In the genomic region with DNA sequence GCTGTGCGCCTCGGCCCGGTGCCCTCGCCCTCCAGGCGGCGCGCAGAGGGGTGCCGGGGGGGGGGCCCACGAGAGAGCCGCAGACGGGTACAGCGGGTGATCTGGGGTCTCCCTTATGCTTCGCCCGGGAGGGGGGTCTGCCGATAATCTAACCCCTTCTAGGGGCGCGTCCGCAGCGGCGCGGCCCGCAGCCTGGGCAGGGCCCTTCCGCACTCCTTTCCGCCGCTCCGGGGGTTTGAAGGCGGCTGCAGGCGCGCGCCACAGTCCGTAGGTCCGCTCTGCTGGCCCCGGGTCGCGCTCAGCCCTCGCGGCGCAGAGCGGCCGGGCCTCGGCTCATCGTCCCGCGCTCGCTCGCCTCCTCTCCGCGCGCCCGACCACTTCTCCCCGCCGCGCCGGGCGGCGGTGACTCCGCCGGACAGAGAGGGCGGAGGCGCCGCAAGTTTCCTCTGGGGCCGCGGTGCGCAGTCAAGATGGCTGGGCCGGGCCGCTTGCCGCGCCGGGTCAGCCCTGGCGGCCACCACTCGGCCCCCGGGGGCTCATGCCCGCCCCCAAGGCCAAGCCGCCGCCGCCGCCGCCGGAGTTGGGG, we compare ENCODE assay signal across 8 cellular contexts. TPM values are rescaled to one million over a fixed set of nuclear protein-coding genes. Genes with fewer than 3 reads are reported as not detected.
DNase-seq lines count a peak whose midpoint lies in the region; ATAC-seq, FAIRE-seq and TF ChIP-seq lines count a peak whose summit lies in the region.

No MANE protein-coding gene starts in this region.

- no peak for TF ChIP-seq POLR2A in A549 (IDR thresholded peaks at IDR 0.05; ENCODE audit: low read length)

- peak overlapping the region; percentile 99 for H3K4me2 ChIP-seq in A549

- DNase-seq in A549 (ENCODE audit: low read depth in 1 of 2, low spot score in 1 of 2), result peak; percentile 27 to 42
- peak; percentile 60 for DNase-seq in GM13977 (ENCODE audit: low spot score)
- no peak for DNase-seq in Panc1 (ENCODE audit: low read depth, low spot score)
- DNase-seq in dermis blood vessel endothelial cell, result peak; percentile 62
- DNase-seq in HK-2 (ENCODE audit: unreplicated experiment), result no peak
- no peak for DNase-seq in cortex of kidney (lab: John Stamatoyannopoulos, UW)

- H3K9me3 ChIP-seq in A549 (no peaks in the 10 kb centered on the region), Panc1 (ENCODE audit: control insufficient read depth, insufficient read depth, low read depth, low read length) (no peaks in the 10 kb centered on the region), mesodermal cell (ENCODE audit: control insufficient read depth, low read length) (no peaks in the 10 kb centered on the region)

- no peak for TF ChIP-seq RAD21 in A549 (conservative IDR thresholded peaks at IDR 0.05 in 1 of 2, IDR thresholded peaks at IDR 0.05 in 1 of 2)

- POLR2A ChIA-PET in A549 (lab: Yijun Ruan, JAX) (no interaction called here), Panc1 (lab: Charles Lee) (no interaction called here)

- peak; percentile 21 to 37 for ATAC-seq in A549
- peak; percentile 23 for ATAC-seq in HG02763 (IDR thresholded peaks at IDR 0.05; ENCODE audit: unreplicated experiment)
- peak; percentile 39 for ATAC-seq in Panc1

- intact Hi-C loops in Panc1 (cut with micrococcal nuclease; ENCODE audit: unreplicated experiment), result no loop called here

- TF ChIP-seq EP300 in A549 (IDR thresholded peaks at IDR 0.05), result no peak

- in situ Hi-C loops in GM13977 (cut with MboI; ENCODE audit: low pct_unique_long_range_greater_than_20kb, low sequenced_read_pairs, unreplicated experiment), result no loop called here
- in situ Hi-C loops in Panc1 (cut with HindIII; ENCODE audit: low pct_unique_long_range_greater_than_20kb, low sequenced_read_pairs), result no loop called here

- no peaks in the 10 kb centered on the region for H3K36me3 ChIP-seq in Panc1 (ENCODE audit: control insufficient read depth, insufficient read depth, low read length)
- H3K36me3 ChIP-seq in mesodermal cell (ENCODE audit: control insufficient read depth, insufficient read depth, low read length), result no peaks in the 10 kb centered on the region

- CTCF ChIA-PET in A549 (lab: Yijun Ruan, JAX) (interaction anchor here (1.1 to 10.4 kb wide), 5 partner anchors 24 to 1139 kb away, joined by 3 to 105 read pairs (median 6); no protein-coding TSS in a partner anchor), Panc1 (lab: Charles Lee) (no interaction called here)

- no TSS peak for BruUV-seq in Panc1 (replicated peaks; lab: Mats Ljungman, UMichigan)

- no peak for FAIRE-seq in A549 (lab: Jason Lieb, UNC)

- WGBS in A549 (ENCODE audit: missing lambda C conversion rate), result 0% methylated on average over 15 of the region's 79 CpGs
- 0% methylated on average over 52 to 70 of the region's 79 CpGs for WGBS in mesodermal cell (ENCODE audit: insufficient coverage in 2 of 2), 2 experiments

- H3K4me3 ChIP-seq in A549, result peak overlapping the region; percentile 70
- peak overlapping the region; percentile 52 to 60 for H3K4me3 ChIP-seq in Panc1 (ENCODE audit: low read depth in 2 of 2, low read length in 2 of 2)
- peak overlapping the region; percentile 74 for H3K4me3 ChIP-seq in mesodermal cell (ENCODE audit: extremely low read depth, insufficient read depth, low read length, poor library complexity, severe bottlenecking)

- H3K4me1 ChIP-seq in A549 (peaks cover 26% of the 10 kb centered on the region), Panc1 (ENCODE audit: control insufficient read depth, insufficient read depth, low read length) (no peaks in the 10 kb centered on the region), mesodermal cell (ENCODE audit: control insufficient read depth, insufficient read depth, low read length, poor library complexity, severe bottlenecking) (peaks cover 18% of the 10 kb centered on the region)

- peaks cover 2% of the 10 kb centered on the region; the same call in 1 of the 2 replicates for H3K27me3 ChIP-seq in Panc1 (ENCODE audit: control insufficient read depth, insufficient read depth, low read length)

- TF ChIP-seq CTCF in A549 (IDR thresholded peaks at IDR 0.05) (no peak), GM13977 (IDR thresholded peaks at IDR 0.05; ENCODE audit: extremely low read depth, insufficient read depth, missing control alignments) (no peak), Panc1 (IDR thresholded peaks at IDR 0.05) (no peak)

- H3K27ac ChIP-seq in A549, result peak overlapping the region; percentile 83 to 95
- H3K27ac ChIP-seq in Panc1 (ENCODE audit: low read length), result no peak overlapping the region
- H3K27ac ChIP-seq in mesodermal cell (ENCODE audit: low read depth, low read length, severe bottlenecking), result no peak overlapping the region

TF ChIP-seq in A549, 52 proteins besides CTCF, POLR2A, EP300 and RAD21:
- no peak for TF ChIP-seq ZFP36 (IDR thresholded peaks at IDR 0.05; ENCODE audit: borderline replicate concordance, partially characterized antibody)
- 0 out of 2 replicates have a peak, but pooled peaks have one; percentile 36 for TF ChIP-seq HDAC2 (IDR thresholded peaks at IDR 0.05)
- TF ChIP-seq, protein P1, sequence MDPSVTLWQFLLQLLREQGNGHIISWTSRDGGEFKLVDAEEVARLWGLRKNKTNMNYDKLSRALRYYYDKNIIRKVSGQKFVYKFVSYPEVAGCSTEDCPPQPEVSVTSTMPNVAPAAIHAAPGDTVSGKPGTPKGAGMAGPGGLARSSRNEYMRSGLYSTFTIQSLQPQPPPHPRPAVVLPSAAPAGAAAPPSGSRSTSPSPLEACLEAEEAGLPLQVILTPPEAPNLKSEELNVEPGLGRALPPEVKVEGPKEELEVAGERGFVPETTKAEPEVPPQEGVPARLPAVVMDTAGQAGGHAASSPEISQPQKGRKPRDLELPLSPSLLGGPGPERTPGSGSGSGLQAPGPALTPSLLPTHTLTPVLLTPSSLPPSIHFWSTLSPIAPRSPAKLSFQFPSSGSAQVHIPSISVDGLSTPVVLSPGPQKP (IDR thresholded peaks at IDR 0.05; ENCODE audit: low read depth, low read length), result no peak
- TF ChIP-seq FOSB (CRISPR knock-in tag; IDR thresholded peaks at IDR 0.05), result no peak

RNA-seq across cellular contexts. Expression of a gene that starts 0.6 kb away (rescaled TPM):
- polyA plus RNA-seq in A549 (2011; rRNA removed), result 4.4 and 4.9 TPM in 2 replicates
- polyA plus RNA-seq in A549 (2012; cell fraction: cytosol; rRNA removed), result 10.2 and 18.1 TPM in 2 replicates
- 22.2 and 33.0 TPM in 2 replicates for polyA plus RNA-seq in A549 (2012; cell fraction: nucleus; rRNA removed)
- 9.3 to 13.4 TPM (median 13.1 TPM) in 3 replicates for polyA plus RNA-seq in A549 (2017; fragmentation: RNase III; extraction: RNeasy Plus Mini Kit Qiagen cat#74134 plus additional on column Dnase treatment)
- polyA minus RNA-seq in A549 (2011; rRNA and poly(A)+ RNA removed), result 10.2 and 10.5 TPM in 2 replicates
- 1.8 TPM for total RNA-seq in Panc1 (2021; ENCODE audit: unreplicated experiment)
- 3.9 TPM for polyA plus RNA-seq in Panc1 (2012; ENCODE audit: insufficient read length)
- total RNA-seq in dermis blood vessel endothelial cell, result 25.6 and 30.5 TPM in 2 replicates
- 15.9 TPM for polyA plus RNA-seq in mesodermal cell (2013, experiment 1 of 2)
- polyA plus RNA-seq in mesodermal cell (2013, experiment 2 of 2), result 17.3 TPM

RNA-seq across cellular contexts. Expression of a gene that starts 36.4 kb away (rescaled TPM):
- polyA plus RNA-seq in A549 (2011; rRNA removed) (not detected in 2 replicates), A549 (2017; fragmentation: RNase III; extraction: RNeasy Plus Mini Kit Qiagen cat#74134 plus additional on column Dnase treatment) (0.05 TPM in 1 of 3 replicates, not detected in the others)
- 0.03 TPM in 1 of 2 replicates, not detected in the other for polyA plus RNA-seq in A549 (2012; cell fraction: cytosol; rRNA removed)
- polyA plus RNA-seq in A549 (2012; cell fraction: nucleus; rRNA removed), result 0.07 TPM in 2 replicates
- polyA minus RNA-seq in A549 (2011; rRNA and poly(A)+ RNA removed), result not detected in 2 replicates
- total RNA-seq in Panc1 (2021; ENCODE audit: unreplicated experiment) (not detected), dermis blood vessel endothelial cell (not detected in 2 replicates)
- polyA plus RNA-seq in Panc1 (2012; ENCODE audit: insufficient read length), result not detected
- not detected for polyA plus RNA-seq in mesodermal cell (2013, experiment 1 of 2)
- polyA plus RNA-seq in mesodermal cell (2013, experiment 2 of 2), result not detected

Comparison
In these comparisons a context has a peak if more than half of its experiments do, and no peak if none do; other contexts are left out.
1. DNase-seq: peak in A549 (2 of 2), GM13977 (single experiment) and dermis blood vessel endothelial cell (single experiment); none in Panc1 (single experiment), HK-2 (single experiment) and cortex of kidney (single experiment).
2. H3K27ac ChIP-seq: peak in A549 (2 of 2); none in Panc1 (single experiment) and mesodermal cell (single experiment).
3. Peak in every context shown above with its lines, with median percentiles within 50 percentile points of each other: ATAC-seq and H3K4me3 ChIP-seq.